ENCODE assay signal across 22 cellular contexts in the genomic region with DNA sequence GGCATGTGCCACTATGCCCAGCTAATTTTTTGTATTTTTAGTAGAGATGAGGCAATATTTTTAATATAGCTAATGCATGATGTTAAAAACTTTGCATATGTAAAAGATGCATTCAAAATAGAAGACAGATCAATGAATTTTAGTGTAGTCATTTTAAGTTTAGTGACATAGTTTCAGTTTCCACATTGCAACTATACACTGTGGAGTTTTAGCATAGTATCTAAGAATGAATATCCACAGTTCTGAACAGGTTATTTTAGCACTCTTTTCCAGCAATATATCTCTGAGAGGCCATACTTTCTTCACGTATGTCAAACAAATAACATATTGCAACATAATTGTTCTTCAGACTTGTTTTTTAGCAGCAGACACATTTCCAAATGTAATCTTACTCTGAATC. TPM values are rescaled to one million over a fixed set of nuclear protein-coding genes. Genes with fewer than 3 reads are reported as not detected.
A peak's percentile ranks its signal among the peaks of the same experiment; 100 is the strongest.
DNase-seq lines count a peak whose midpoint lies in the region; ATAC-seq, FAIRE-seq and TF ChIP-seq lines count a peak whose summit lies in the region.
"Had no signal": no experiment of that assay in that cellular context is flagged by ENCODE, and none has a peak within 500 bp of the region (broad histone marks: within the 10 kb centered on the region; RNA-seq: fewer than 3 reads in every experiment).

No MANE protein-coding gene starts in this region.

- no peak overlapping the region for H2BK20ac ChIP-seq in IMR-90 (ENCODE audit: low read depth, low read length)

- no peak overlapping the region for H3K4me2 ChIP-seq in IMR-90 (ENCODE audit: low read depth, low read length)
- H3K4me2 ChIP-seq in OCI-LY7 (ENCODE audit: low read length) = no peak overlapping the region

- FAIRE-seq in frontal cortex (lab: Jason Lieb, UNC) = no peak
- FAIRE-seq: G401.6 had no signal

- peaks cover 6% of the 10 kb centered on the region; the same call in 1 of the 2 replicates for H3K9me1 ChIP-seq in IMR-90 (ENCODE audit: insufficient read depth, low read length)

- peak overlapping the region; percentile 30 for H3K27ac Mint-ChIP-seq in activated CD8-positive, alpha-beta T cell treated with anti-CD3 and anti-CD28 coated beads for 36 hours
- no peak overlapping the region for H3K27ac Mint-ChIP-seq in activated CD8-positive, alpha-beta T cell treated with anti-CD3 and anti-CD28 coated beads, Interleukin-2, amount 10 ng/mL, durations not matched to agents 7 days and 5 days

- no peak overlapping the region for H4K8ac ChIP-seq in IMR-90 (ENCODE audit: low read depth in 2 of 2, low read length in 2 of 2)

- H3K36me3 Mint-ChIP-seq in activated CD8-positive, alpha-beta T cell treated with anti-CD3 and anti-CD28 coated beads for 36 hours (ENCODE audit: low read depth) = peaks cover 43% of the 10 kb centered on the region
- peaks cover 62% of the 10 kb centered on the region for H3K36me3 Mint-ChIP-seq in activated CD8-positive, alpha-beta T cell treated with anti-CD3 and anti-CD28 coated beads, Interleukin-2, amount 10 ng/mL, durations not matched to agents 7 days and 5 days (ENCODE audit: low read depth)

- H3K4me3 ChIP-seq in IMR-90 (ENCODE audit: insufficient read depth, low read depth, low read length) (no peak overlapping the region), OCI-LY7 (ENCODE audit: low read depth, low read length, poor library complexity, severe bottlenecking) (no peak overlapping the region), left lung (no peak overlapping the region)
- H3K4me3 ChIP-seq: GM23248, SJSA1 had no signal

- no peaks in the 10 kb centered on the region for H3K27me3 Mint-ChIP-seq in activated CD8-positive, alpha-beta T cell treated with anti-CD3 and anti-CD28 coated beads for 36 hours
- H3K27me3 Mint-ChIP-seq in activated CD8-positive, alpha-beta T cell treated with anti-CD3 and anti-CD28 coated beads, Interleukin-2, amount 10 ng/mL, durations not matched to agents 7 days and 5 days (ENCODE audit: low read depth) = no peaks in the 10 kb centered on the region
- H3K27me3 Mint-ChIP-seq: CD4-positive, alpha-beta memory T cell had no signal

- H2BK15ac ChIP-seq in IMR-90 (ENCODE audit: low read depth, low read length) = no peak overlapping the region

- no peak overlapping the region for H2AFZ ChIP-seq in IMR-90 (replicated peaks; ENCODE audit: low read length, poor library complexity)
- no peak overlapping the region for H2AFZ ChIP-seq in OCI-LY7 (ENCODE audit: low read length)
- H2AFZ ChIP-seq: GM23248 had no signal

- no peak overlapping the region for H4K5ac ChIP-seq in IMR-90 (ENCODE audit: low read depth, low read length)

- DNase-seq in activated CD8-positive, alpha-beta T cell treated with anti-CD3 and anti-CD28 coated beads for 36 hours = no peak
- DNase-seq in activated CD8-positive, alpha-beta T cell treated with anti-CD3 and anti-CD28 coated beads, Interleukin-2, amount 10 ng/mL, durations not matched to agents 7 days and 5 days = no peak
- DNase-seq in IMR-90 (no peak), OCI-LY7 (ENCODE audit: low spot score) (no peak), left lung (no peak), frontal cortex (ENCODE audit: low spot score in 2 of 2) (no peak), NCI-H1436 treated with DMSO at 0.1 percent for 48 hours (lab: John Stamatoyannopoulos, UW) (no peak)
- DNase-seq: C1 segment of cervical spinal cord; CD4-positive, alpha-beta memory T cell; COR-L47; GM23248; H7; KG1; MM.1S; NCI-H1694; NCI-H2029 treated with DMSO at 0.1 percent for 48 hours; NCI-H2227 treated with DMSO at 0.1 percent for 48 hours; NCI-H526 treated with DMSO at 0.1 percent for 48 hours; Right ventricle myocardium superior; RPMI8226 had no signal

- H3K9me3 ChIP-seq in IMR-90 (ENCODE audit: control insufficient read depth, insufficient read depth, low read length) (no peaks in the 10 kb centered on the region), OCI-LY7 (ENCODE audit: low read length) (no peaks in the 10 kb centered on the region), left lung (no peaks in the 10 kb centered on the region)
- H3K9me3 ChIP-seq: SJSA1 had no signal

- H3K4me3 Mint-ChIP-seq in activated CD8-positive, alpha-beta T cell treated with anti-CD3 and anti-CD28 coated beads for 36 hours = no peak overlapping the region
- no peak overlapping the region for H3K4me3 Mint-ChIP-seq in activated CD8-positive, alpha-beta T cell treated with anti-CD3 and anti-CD28 coated beads, Interleukin-2, amount 10 ng/mL, durations not matched to agents 7 days and 5 days
- H3K4me3 Mint-ChIP-seq: CD4-positive, alpha-beta memory T cell had no signal

- no peak overlapping the region for H2BK120ac ChIP-seq in IMR-90 (ENCODE audit: low read depth, low read length)

- no peak for ATAC-seq in activated CD8-positive, alpha-beta T cell treated with anti-CD3 and anti-CD28 coated beads for 36 hours
- no peak for ATAC-seq in activated CD8-positive, alpha-beta T cell treated with anti-CD3 and anti-CD28 coated beads, Interleukin-2, amount 10 ng/mL, durations not matched to agents 7 days and 5 days
- ATAC-seq in IMR-90 (ENCODE audit: low read depth) (no peak), left lung (peak; percentile 21)

- H3K4me1 ChIP-seq in IMR-90 (ENCODE audit: control insufficient read depth, insufficient read depth, low read length) (no peaks in the 10 kb centered on the region), OCI-LY7 (ENCODE audit: insufficient read depth, low read length, poor library complexity, severe bottlenecking) (no peaks in the 10 kb centered on the region), left lung (no peaks in the 10 kb centered on the region)
- H3K4me1 ChIP-seq: SJSA1 had no signal

- H3K9me3 Mint-ChIP-seq in activated CD8-positive, alpha-beta T cell treated with anti-CD3 and anti-CD28 coated beads for 36 hours = no peaks in the 10 kb centered on the region
- H3K9me3 Mint-ChIP-seq in activated CD8-positive, alpha-beta T cell treated with anti-CD3 and anti-CD28 coated beads, Interleukin-2, amount 10 ng/mL, durations not matched to agents 7 days and 5 days (ENCODE audit: insufficient read depth) = no peaks in the 10 kb centered on the region
- H3K9me3 Mint-ChIP-seq: CD4-positive, alpha-beta memory T cell had no signal

- H3K36me3 ChIP-seq in IMR-90 (ENCODE audit: control insufficient read depth, insufficient read depth, low read length) (peaks cover 36% of the 10 kb centered on the region), OCI-LY7 (ENCODE audit: insufficient read depth, low read length) (peaks cover 93% of the 10 kb centered on the region), left lung (peaks cover 0 to 86% of the 10 kb centered on the region in 2 donors)

- peaks cover 3% of the 10 kb centered on the region for H3K4me1 Mint-ChIP-seq in activated CD8-positive, alpha-beta T cell treated with anti-CD3 and anti-CD28 coated beads for 36 hours (ENCODE audit: low read depth)
- no peaks in the 10 kb centered on the region for H3K4me1 Mint-ChIP-seq in activated CD8-positive, alpha-beta T cell treated with anti-CD3 and anti-CD28 coated beads, Interleukin-2, amount 10 ng/mL, durations not matched to agents 7 days and 5 days (ENCODE audit: low read depth)

- H4K91ac ChIP-seq in IMR-90 (ENCODE audit: insufficient read depth, low read depth, low read length) = no peak overlapping the region

- no peak overlapping the region for H3K27ac ChIP-seq in IMR-90 (ENCODE audit: insufficient read depth, low read length)
- no peak overlapping the region for H3K27ac ChIP-seq in OCI-LY7 (ENCODE audit: low read depth, low read length, poor library complexity, severe bottlenecking)
- H3K27ac ChIP-seq in left lung = peak overlapping the region in 1 of 2 donors; percentile 8
- H3K27ac ChIP-seq: GM23248, SJSA1 had no signal

- no peak overlapping the region for H3K14ac ChIP-seq in IMR-90 (replicated peaks; ENCODE audit: low read depth, low read length)

- H2BK5ac ChIP-seq in IMR-90 (ENCODE audit: low read depth, low read length, poor library complexity, severe bottlenecking) = no peak overlapping the region

- no peak for TF ChIP-seq RAD21 in IMR-90 (IDR thresholded peaks at IDR 0.05; ENCODE audit: low read length)

- no peaks in the 10 kb centered on the region for H3K79me2 ChIP-seq in OCI-LY7 (ENCODE audit: insufficient read depth, low read depth, low read length)

- H3K79me1 ChIP-seq in IMR-90 (ENCODE audit: low read depth in 1 of 2, low read length in 2 of 2) = peaks cover 6 to 15% of the 10 kb centered on the region in 2 experiments

- no peak overlapping the region for H3K23ac ChIP-seq in IMR-90 (ENCODE audit: low read depth, low read length)

- no peak for TF ChIP-seq CTCF in activated CD8-positive, alpha-beta T cell treated with anti-CD3 and anti-CD28 coated beads for 36 hours (IDR thresholded peaks at IDR 0.05)
- TF ChIP-seq CTCF in IMR-90 (conservative IDR thresholded peaks at IDR 0.05; ENCODE audit: low read depth, low read length) (no peak), OCI-LY7 (conservative IDR thresholded peaks at IDR 0.05; ENCODE audit: low read length) (no peak), left lung (IDR thresholded peaks at IDR 0.05) (no peak)

- no CpG with 5 or more reads among the region's 1 CpG for WGBS in IMR-90 (ENCODE audit: extremely low coverage in 2 of 2, insufficient read length in 1 of 2), 2 experiments

- POLR2A ChIA-PET in activated CD8-positive, alpha-beta T cell treated with anti-CD3 and anti-CD28 coated beads for 36 hours (lab: Charles Lee) = interaction anchor here (1.0 to 1.7 kb wide), 2 partner anchors 10 to 19 kb away, joined by 3 to 6 read pairs; no protein-coding TSS in a partner anchor
- POLR2A ChIA-PET in activated CD8-positive, alpha-beta T cell treated with anti-CD3 and anti-CD28 coated beads, Interleukin-2, amount 10 ng/mL, durations not matched to agents 7 days and 5 days (lab: Charles Lee) = interaction anchor here (0.5 kb wide), 1 partner anchor 916 kb away, joined by 3 read pairs; no protein-coding TSS in a partner anchor
- POLR2A ChIA-PET in IMR-90 (lab: Charles Lee; ENCODE audit: unreplicated experiment) = interaction anchor here (0.6 kb wide), 1 partner anchor 236 kb away, joined by 14 read pairs; no protein-coding TSS in a partner anchor
- POLR2A ChIA-PET in OCI-LY7 (lab: Charles Lee) = interaction anchor here (0.6 to 3.7 kb wide), 5 partner anchors 9 to 368 kb away, joined by 3 to 13 read pairs (median 3); no protein-coding TSS in a partner anchor

- CTCF ChIA-PET in activated CD8-positive, alpha-beta T cell treated with anti-CD3 and anti-CD28 coated beads for 36 hours (lab: Charles Lee) = interaction anchor here (0.8 to 3.5 kb wide), 5 partner anchors 12 to 152 kb away, joined by 3 to 13 read pairs (median 6); no protein-coding TSS in a partner anchor
- CTCF ChIA-PET in activated CD8-positive, alpha-beta T cell treated with anti-CD3 and anti-CD28 coated beads, Interleukin-2, amount 10 ng/mL, durations not matched to agents 7 days and 5 days (lab: Charles Lee) = interaction anchor here (0.9 to 1.8 kb wide), 4 partner anchors 9 to 152 kb away, joined by 3 to 5 read pairs (median 4); no protein-coding TSS in a partner anchor
- CTCF ChIA-PET in IMR-90 (lab: Yijun Ruan, JAX) (no interaction called here), OCI-LY7 (lab: Charles Lee; ENCODE audit: unreplicated experiment) (no interaction called here)

- H3K9ac ChIP-seq in IMR-90 (ENCODE audit: low read depth, low read length) = no peak overlapping the region
- H3K9ac ChIP-seq: GM23248 had no signal

- H2AK5ac ChIP-seq in IMR-90 (ENCODE audit: low read depth, low read length) = no peak overlapping the region

- no peak overlapping the region for H3K56ac ChIP-seq in IMR-90 (ENCODE audit: extremely low read depth, insufficient read depth, low read length)

- dilution Hi-C loops in IMR-90 (cut with HindIII; ENCODE audit: low sequenced_read_pairs, unreplicated experiment) = no loop called here

- TF ChIP-seq POLR2A in IMR-90 (IDR thresholded peaks at IDR 0.05; ENCODE audit: low read depth, low read length) = no peak

- intact Hi-C loops in activated CD8-positive, alpha-beta T cell treated with anti-CD3 and anti-CD28 coated beads for 36 hours (cut with micrococcal nuclease) = no loop called here
- intact Hi-C loops in IMR-90 (cut with micrococcal nuclease) (no loop called here), OCI-LY7 (cut with micrococcal nuclease; ENCODE audit: unreplicated experiment) (no loop called here), left lung (cut with DNase I) (no loop called here)

- H4K20me1 ChIP-seq in IMR-90 (ENCODE audit: insufficient read depth, low read length) = no peaks in the 10 kb centered on the region; the same call in 1 of the 2 replicates
- no peaks in the 10 kb centered on the region for H4K20me1 ChIP-seq in OCI-LY7 (ENCODE audit: insufficient read depth, low read length)

- in situ Hi-C loops in IMR-90 (cut with MboI; ENCODE audit: low sequenced_read_pairs) = no loop called here

- H3K9me2 ChIP-seq in OCI-LY7 (ENCODE audit: insufficient read depth, low read length) = no peaks in the 10 kb centered on the region

- H3K18ac ChIP-seq in IMR-90 (ENCODE audit: low read depth, low read length) = no peak overlapping the region

- H2AK9ac ChIP-seq in IMR-90 (replicated peaks; ENCODE audit: low read depth, low read length, poor library complexity) = no peak overlapping the region

- no TSS peak for BruUV-seq in IMR-90 (replicated peaks; lab: Mats Ljungman, UMichigan)
- TSS peak; percentile 5 for BruUV-seq in OCI-LY7 (replicated peaks; lab: Mats Ljungman, UMichigan)

- H3K27me3 ChIP-seq in IMR-90 (ENCODE audit: control insufficient read depth, insufficient read depth, low read length) = no peaks in the 10 kb centered on the region
- H3K27me3 ChIP-seq in left lung = no peaks in the 10 kb centered on the region
- H3K27me3 ChIP-seq: SJSA1 had no signal

- H3K4ac ChIP-seq in IMR-90 (ENCODE audit: low read depth, low read length) = no peak overlapping the region

RNA-seq across cellular contexts. Expression of gene RAB24, which starts 39.3 kb away (rescaled TPM):
- total RNA-seq in activated CD8-positive, alpha-beta T cell treated with anti-CD3 and anti-CD28 coated beads for 36 hours = 10 to 100 TPM; 26.6 TPM
- 10 to 100 TPM; 44.1 to 48.8 TPM for total RNA-seq in activated CD8-positive, alpha-beta T cell treated with anti-CD3 and anti-CD28 coated beads, Interleukin-2, amount 10 ng/mL, durations not matched to agents 7 days and 5 days
- total RNA-seq in IMR-90 (2012; rRNA removed) = 15.6 and 18.5 TPM in 2 replicates
- polyA plus RNA-seq in IMR-90 (2012; rRNA removed) = 60.8 and 71.1 TPM in 2 replicates
- 84.6 and 99.1 TPM in 2 replicates for polyA plus RNA-seq in IMR-90 (2012; cell fraction: cytosol; rRNA removed)
- polyA plus RNA-seq in IMR-90 (2012; cell fraction: nucleus; rRNA removed; ENCODE audit: low replicate concordance) = 302 and 389 TPM in 2 replicates
- total RNA-seq in OCI-LY7 (2014; rRNA removed; shearing (Covaris generic)) = 25.8 and 43.1 TPM in 2 replicates
- total RNA-seq in OCI-LY7 (2022) = 31.3 and 36.1 TPM in 2 replicates
- 10 to 100 TPM; 30.3 to 36.2 TPM for total RNA-seq in left lung
- total RNA-seq in frontal cortex = 14.3 TPM

RNA-seq across cellular contexts. Expression of gene PRELID1, which starts 39.4 kb away (rescaled TPM):
- 100 to 1,000 TPM; 222 to 233 TPM for total RNA-seq in activated CD8-positive, alpha-beta T cell treated with anti-CD3 and anti-CD28 coated beads for 36 hours
- 100 to 1,000 TPM; 152 to 154 TPM for total RNA-seq in activated CD8-positive, alpha-beta T cell treated with anti-CD3 and anti-CD28 coated beads, Interleukin-2, amount 10 ng/mL, durations not matched to agents 7 days and 5 days
- total RNA-seq in IMR-90 (2012; rRNA removed) (115 and 116 TPM in 2 replicates), OCI-LY7 (2022) (203 and 232 TPM in 2 replicates), left lung (100 to 1,000 TPM in 1 of 2 donors, 10 to 100 TPM in 1; 87.8 to 154 TPM), frontal cortex (42.4 TPM)
- 239 and 277 TPM in 2 replicates for polyA plus RNA-seq in IMR-90 (2012; rRNA removed)
- polyA plus RNA-seq in IMR-90 (2012; cell fraction: cytosol; rRNA removed) = 256 and 277 TPM in 2 replicates
- 79.4 and 122 TPM in 2 replicates for polyA plus RNA-seq in IMR-90 (2012; cell fraction: nucleus; rRNA removed; ENCODE audit: low replicate concordance)
- 217 and 249 TPM in 2 replicates for total RNA-seq in OCI-LY7 (2014; rRNA removed; shearing (Covaris generic))

RNA-seq across cellular contexts. Expression of gene MXD3, which starts 47.5 kb away (rescaled TPM):
- 10 to 100 TPM; 19.3 to 25.1 TPM for total RNA-seq in activated CD8-positive, alpha-beta T cell treated with anti-CD3 and anti-CD28 coated beads for 36 hours
- 10 to 100 TPM; 93.2 to 96.9 TPM for total RNA-seq in activated CD8-positive, alpha-beta T cell treated with anti-CD3 and anti-CD28 coated beads, Interleukin-2, amount 10 ng/mL, durations not matched to agents 7 days and 5 days
- total RNA-seq in IMR-90 (2012; rRNA removed) (5.6 and 7.3 TPM in 2 replicates), OCI-LY7 (2022) (81.3 and 105 TPM in 2 replicates), left lung (10 to 100 TPM; 10.8 to 12.4 TPM), frontal cortex (3.7 TPM)
- polyA plus RNA-seq in IMR-90 (2012; rRNA removed) = 12.9 and 14.5 TPM in 2 replicates
- polyA plus RNA-seq in IMR-90 (2012; cell fraction: cytosol; rRNA removed) = 12.4 and 23.8 TPM in 2 replicates
- 46.2 and 104 TPM in 2 replicates for polyA plus RNA-seq in IMR-90 (2012; cell fraction: nucleus; rRNA removed; ENCODE audit: low replicate concordance)
- total RNA-seq in OCI-LY7 (2014; rRNA removed; shearing (Covaris generic)) = 109 and 130 TPM in 2 replicates

Comparison
In these comparisons a context has a peak if more than half of its experiments do, and no peak if none do; other contexts are left out.
1. CTCF ChIA-PET loops: an anchor here in activated CD8-positive, alpha-beta T cell treated with anti-CD3 and anti-CD28 coated beads for 36 hours (0.8 to 3.5 kb wide) and activated CD8-positive, alpha-beta T cell treated with anti-CD3 and anti-CD28 coated beads, Interleukin-2, amount 10 ng/mL, durations not matched to agents 7 days and 5 days (0.9 to 1.8 kb wide); none called in IMR-90 and OCI-LY7.